In the genomic region with DNA sequence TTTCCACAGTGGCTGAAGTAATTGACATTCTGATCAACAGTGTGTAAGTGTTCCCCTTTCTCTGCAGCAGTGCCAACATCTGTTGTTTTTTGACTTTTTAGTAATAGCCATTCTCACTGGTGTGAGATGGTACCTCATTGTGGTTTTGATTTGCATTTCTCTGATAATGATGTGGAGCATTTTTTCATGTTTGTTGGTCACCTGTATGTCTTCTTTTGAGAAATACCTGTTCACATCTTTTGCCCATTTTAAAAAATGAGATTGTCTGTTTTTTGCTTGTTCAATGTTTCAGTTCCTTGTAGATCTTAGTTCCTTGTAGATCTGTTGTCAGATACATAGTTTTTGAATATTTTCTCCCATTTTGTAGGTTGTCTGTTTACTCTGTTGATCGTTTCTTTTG, we compare ENCODE assay signal across 30 cellular contexts.
DNase-seq lines count a peak whose midpoint lies in the region; ATAC-seq, FAIRE-seq and TF ChIP-seq lines count a peak whose summit lies in the region.
"Had no signal": no experiment of that assay in that cellular context is flagged by ENCODE, and none has a peak within 500 bp of the region (broad histone marks: within the 10 kb centered on the region; RNA-seq: fewer than 3 reads in every experiment).

No MANE protein-coding gene starts in this region.

- H3K4me3 ChIP-seq in K562: no peak overlapping the region
- H3K4me3 ChIP-seq: A549; BLaER1; BLaER1 treated with 17β-estradiol and CSF1 and Interleukin-3, amounts not matched to agents 10 nM and 100 nM had no signal

- TF ChIP-seq RAD21 in K562 (CRISPR knock-in tag; conservative IDR thresholded peaks at IDR 0.05 in 1 of 2, IDR thresholded peaks at IDR 0.05 in 1 of 2): no peak

- no peak overlapping the region for H2AFZ ChIP-seq in K562 (ENCODE audit: low read depth, low read length)

- BruUV-seq in K562 (replicated peaks; lab: Mats Ljungman, UMichigan): no TSS peak

- peak; percentile 23 for DNase-seq in NCI-H1105 treated with DMSO at 0.1 percent for 48 hours (lab: John Stamatoyannopoulos, UW)
- DNase-seq in NCI-H1105 (lab: John Stamatoyannopoulos, UW): no peak
- DNase-seq in K562 (ENCODE audit: extremely low read depth in 1 of 4, low spot score in 3 of 4): no peak
- DNase-seq: 8988T; ACHN; AML-193; BE2C; C1 segment of cervical spinal cord; Caco-2; Calu3; CD4-positive, alpha-beta memory T cell; CD4-positive, alpha-beta T cell; CD4-positive, CD25-positive, alpha-beta regulatory T cell; CD8-positive, alpha-beta memory T cell; CD8-positive, alpha-beta T cell; DMS 273 treated with DMSO at 0.1 percent for 48 hours; DMS153; DMS53; DMS79; DMS79 treated with DMSO at 0.1 percent for 48 hours; DND-41; EL had no signal

- H3K27ac ChIP-seq in K562 (ENCODE audit: extremely low read depth, low read depth, low read length): no peak overlapping the region
- H3K27ac ChIP-seq: 22Rv1; A549; BLaER1; BLaER1 treated with 17β-estradiol and CSF1 and Interleukin-3, amounts not matched to agents 10 nM and 100 nM; C4-2B had no signal

- no peaks in the 10 kb centered on the region for H4K20me1 ChIP-seq in K562 (replicated peaks; ENCODE audit: control insufficient read depth, insufficient read depth, low read length)
- H4K20me1 ChIP-seq: BLaER1; BLaER1 treated with 17β-estradiol and CSF1 and Interleukin-3, amounts not matched to agents 10 nM and 100 nM had no signal

- TF ChIP-seq CTCF in K562 (IDR thresholded peaks at IDR 0.05 in 2 of 3, conservative IDR thresholded peaks at IDR 0.05 in 1 of 3; ENCODE audit: insufficient read depth in 2 of 3, low read depth in 1 of 3, low read length in 3 of 3): no peak

- 8% methylated on average over 1 of the region's 1 CpG for WGBS in K562 (ENCODE audit: insufficient coverage, low coverage, missing lambda C conversion rate)

- POLR2A ChIA-PET in K562 (lab: Yijun Ruan, JAX): no interaction called here

- no peaks in the 10 kb centered on the region for H3K79me2 ChIP-seq in K562 (ENCODE audit: control insufficient read depth, insufficient read depth, low read length)

- CTCF ChIA-PET in K562 (lab: Yijun Ruan, JAX; ENCODE audit: low intra/inter-chr PET ratio): no interaction called here

- no peak for TF ChIP-seq POLR2A in K562 (conservative IDR thresholded peaks at IDR 0.05)

- TF ChIP-seq EP300 in K562 (IDR thresholded peaks at IDR 0.05; ENCODE audit: low read length): no peak

- ATAC-seq in K562 (no peak), GM18520 (IDR thresholded peaks at IDR 0.05; ENCODE audit: unreplicated experiment) (no peak)
- ATAC-seq: A549; CD8-positive, alpha-beta T cell had no signal

- in situ Hi-C loops in K562 (cut with MboI): no loop called here

- peaks cover 21 to 36% of the 10 kb centered on the region in 2 experiments; a peak in 4 of 5 replicates for H3K4me1 ChIP-seq in K562 (replicated peaks in 1 of 2; ENCODE audit: control insufficient read depth in 2 of 2, insufficient read depth in 2 of 2, low read length in 2 of 2)
- H3K4me1 ChIP-seq: BE2C, BLaER1 had no signal

- no peak for FAIRE-seq in K562 (lab: Jason Lieb, UNC)
- FAIRE-seq: A204.1, A549, D721Med had no signal

- H3K27me3 ChIP-seq in K562 (ENCODE audit: control insufficient read depth in 2 of 2, insufficient read depth in 2 of 2, low read length in 2 of 2): no peaks in the 10 kb centered on the region
- H3K27me3 ChIP-seq: BE2C had no signal

- H3K9me3 ChIP-seq in K562 (replicated peaks; ENCODE audit: control insufficient read depth, insufficient read depth, low read depth, low read length): no peaks in the 10 kb centered on the region
- H3K9me3 ChIP-seq: BE2C, Caco-2 had no signal

- H3K9me1 ChIP-seq in K562 (ENCODE audit: control insufficient read depth, insufficient read depth, low read length): no peaks in the 10 kb centered on the region

- intact Hi-C loops in K562 (cut with micrococcal nuclease): no loop called here

- no peaks in the 10 kb centered on the region for H3K36me3 ChIP-seq in K562 (ENCODE audit: control insufficient read depth, insufficient read depth, low read length)
- H3K36me3 ChIP-seq: BE2C; BLaER1; BLaER1 treated with 17β-estradiol and CSF1 and Interleukin-3, amounts not matched to agents 10 nM and 100 nM had no signal

- no peak overlapping the region for H3K4me2 ChIP-seq in K562 (ENCODE audit: insufficient read depth, low read length)
- H3K4me2 ChIP-seq: A549; BLaER1; BLaER1 treated with 17β-estradiol and CSF1 and Interleukin-3, amounts not matched to agents 10 nM and 100 nM had no signal

- H3K9ac ChIP-seq in K562 (ENCODE audit: insufficient read depth in 1 of 2, low read depth in 2 of 2, low read length in 2 of 2): no peak overlapping the region
- H3K9ac ChIP-seq: BLaER1; BLaER1 treated with 17β-estradiol and CSF1 and Interleukin-3, amounts not matched to agents 10 nM and 100 nM had no signal

TF ChIP-seq in K562, 482 proteins besides CTCF, POLR2A, EP300 and RAD21:
- peak; percentile 25; the same call in 1 of the 2 replicates for TF ChIP-seq NFIC (IDR thresholded peaks at IDR 0.05)
- TF ChIP-seq USF2 (CRISPR knock-in tag; IDR thresholded peaks at IDR 0.05): no peak
- 0 out of 4 replicates have a peak, but pooled peaks of 1 of the 2 experiments have one; percentile 13 for TF ChIP-seq TRIM24 (IDR thresholded peaks at IDR 0.05)
- TF ChIP-seq, protein P1, sequence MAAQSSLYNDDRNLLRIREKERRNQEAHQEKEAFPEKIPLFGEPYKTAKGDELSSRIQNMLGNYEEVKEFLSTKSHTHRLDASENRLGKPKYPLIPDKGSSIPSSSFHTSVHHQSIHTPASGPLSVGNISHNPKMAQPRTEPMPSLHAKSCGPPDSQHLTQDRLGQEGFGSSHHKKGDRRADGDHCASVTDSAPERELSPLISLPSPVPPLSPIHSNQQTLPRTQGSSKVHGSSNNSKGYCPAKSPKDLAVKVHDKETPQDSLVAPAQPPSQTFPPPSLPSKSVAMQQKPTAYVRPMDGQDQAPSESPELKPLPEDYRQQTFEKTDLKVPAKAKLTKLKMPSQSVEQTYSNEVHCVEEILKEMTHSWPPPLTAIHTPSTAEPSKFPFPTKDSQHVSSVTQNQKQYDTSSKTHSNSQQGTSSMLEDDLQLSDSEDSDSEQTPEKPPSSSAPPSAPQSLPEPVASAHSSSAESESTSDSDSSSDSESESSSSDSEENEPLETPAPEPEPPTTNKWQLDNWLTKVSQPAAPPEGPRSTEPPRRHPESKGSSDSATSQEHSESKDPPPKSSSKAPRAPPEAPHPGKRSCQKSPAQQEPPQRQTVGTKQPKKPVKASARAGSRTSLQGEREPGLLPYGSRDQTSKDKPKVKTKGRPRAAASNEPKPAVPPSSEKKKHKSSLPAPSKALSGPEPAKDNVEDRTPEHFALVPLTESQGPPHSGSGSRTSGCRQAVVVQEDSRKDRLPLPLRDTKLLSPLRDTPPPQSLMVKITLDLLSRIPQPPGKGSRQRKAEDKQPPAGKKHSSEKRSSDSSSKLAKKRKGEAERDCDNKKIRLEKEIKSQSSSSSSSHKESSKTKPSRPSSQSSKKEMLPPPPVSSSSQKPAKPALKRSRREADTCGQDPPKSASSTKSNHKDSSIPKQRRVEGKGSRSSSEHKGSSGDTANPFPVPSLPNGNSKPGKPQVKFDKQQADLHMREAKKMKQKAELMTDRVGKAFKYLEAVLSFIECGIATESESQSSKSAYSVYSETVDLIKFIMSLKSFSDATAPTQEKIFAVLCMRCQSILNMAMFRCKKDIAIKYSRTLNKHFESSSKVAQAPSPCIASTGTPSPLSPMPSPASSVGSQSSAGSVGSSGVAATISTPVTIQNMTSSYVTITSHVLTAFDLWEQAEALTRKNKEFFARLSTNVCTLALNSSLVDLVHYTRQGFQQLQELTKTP (IDR thresholded peaks at IDR 0.05; ENCODE audit: low read depth in 1 of 2, partially characterized antibody in 2 of 2): peak in 1 of 2 experiments; percentile 92
- TF ChIP-seq TAF7 (tag; IDR thresholded peaks at IDR 0.05): no peak
- 0 out of 2 replicates have a peak, but pooled peaks have one; percentile 44 for TF ChIP-seq TRIM28 (IDR thresholded peaks at IDR 0.05)
